ENCODE assay signal across 1 cellular context in genomic region chr7:148921189-148921588, GRCh38.
TF ChIP-seq lines count a peak whose summit lies in the region.

No MANE protein-coding gene starts in this region.

TF ChIP-seq in HEK293, 187 proteins besides CTCF, POLR2A, EP300 and RAD21 (continued from another document and continues in another):
- no peak for TF ChIP-seq ZBTB1 (tag by site-specific recombination; IDR thresholded peaks at IDR 0.05)
- TF ChIP-seq ZNF555 (tag by site-specific recombination; conservative IDR thresholded peaks at IDR 0.05), result no peak
- TF ChIP-seq ZNF488 (tag by site-specific recombination; IDR thresholded peaks at IDR 0.05), result peak; percentile 62; the same call in 1 of the 2 replicates
- peak; percentile 59; the same call in 1 of the 2 replicates for TF ChIP-seq INSM2 (tag by site-specific recombination; IDR thresholded peaks at IDR 0.05)
- TF ChIP-seq ZNF776 (tag by site-specific recombination; IDR thresholded peaks at IDR 0.05; ENCODE audit: borderline replicate concordance), result peak; percentile 90; the same call in 1 of the 2 replicates
- TF ChIP-seq ZNF324 (tag by site-specific recombination; IDR thresholded peaks at IDR 0.05), result peak; percentile 78
- peak; percentile 96 for TF ChIP-seq ZNF792 (tag by site-specific recombination; IDR thresholded peaks at IDR 0.05)
- no peak for TF ChIP-seq ZNF513 (tag by site-specific recombination; IDR thresholded peaks at IDR 0.05)
- no peak for TF ChIP-seq KLF17 (tag by site-specific recombination; IDR thresholded peaks at IDR 0.05)
- TF ChIP-seq ZNF623 (tag by site-specific recombination; IDR thresholded peaks at IDR 0.05), result 0 out of 2 replicates have a peak, but pooled peaks have one; percentile 11
- TF ChIP-seq ZNF701 (tag by site-specific recombination; IDR thresholded peaks at IDR 0.05), result no peak
- TF ChIP-seq TCF7L2 (IDR thresholded peaks at IDR 0.05; ENCODE audit: borderline replicate concordance, low read depth, low read length), result no peak
- TF ChIP-seq ZBTB49 (tag by site-specific recombination; IDR thresholded peaks at IDR 0.05; ENCODE audit: low read depth), result no peak
- TF ChIP-seq ZNF548 (tag by site-specific recombination; IDR thresholded peaks at IDR 0.05), result 0 out of 2 replicates have a peak, but pooled peaks have one; percentile 46
- TF ChIP-seq ZSCAN18 (tag by site-specific recombination; IDR thresholded peaks at IDR 0.05), result peak; percentile 92
- TF ChIP-seq GFI1B (tag by site-specific recombination; IDR thresholded peaks at IDR 0.05), result peak; percentile 84
- TF ChIP-seq EGR2 (tag by site-specific recombination; IDR thresholded peaks at IDR 0.05; ENCODE audit: low read depth), result peak; percentile 75
- no peak for TF ChIP-seq ZSCAN16 (tag by site-specific recombination; IDR thresholded peaks at IDR 0.05)
- no peak for TF ChIP-seq ZNF132 (tag by site-specific recombination; IDR thresholded peaks at IDR 0.05; ENCODE audit: borderline replicate concordance)
- TF ChIP-seq ZNF398 (tag by site-specific recombination; IDR thresholded peaks at IDR 0.05), result peak; percentile 95
- TF ChIP-seq ZFP37 (tag by site-specific recombination; IDR thresholded peaks at IDR 0.05), result peak; percentile 75
- 0 out of 2 replicates have a peak, but pooled peaks have one; percentile 30 for TF ChIP-seq KLF9 (tag by site-specific recombination; IDR thresholded peaks at IDR 0.05; ENCODE audit: low read depth)
- TF ChIP-seq PRDM4 (tag by site-specific recombination; IDR thresholded peaks at IDR 0.05), result peak; percentile 58; the same call in 1 of the 2 replicates
- TF ChIP-seq ZNF16 (tag by site-specific recombination; IDR thresholded peaks at IDR 0.05; ENCODE audit: low read depth), result no peak
- no peak for TF ChIP-seq ZSCAN30 (tag by site-specific recombination; IDR thresholded peaks at IDR 0.05)
- TF ChIP-seq BCL11A (tag by site-specific recombination; IDR thresholded peaks at IDR 0.05; ENCODE audit: low read depth), result no peak
- TF ChIP-seq ZNF596 (tag by site-specific recombination; IDR thresholded peaks at IDR 0.05), result no peak
- peak; percentile 86 for TF ChIP-seq ZFP69B (tag by site-specific recombination; IDR thresholded peaks at IDR 0.05)
- peak; percentile 16; the same call in 1 of the 2 replicates for TF ChIP-seq ZNF133 (tag by site-specific recombination; IDR thresholded peaks at IDR 0.05)
- peak; percentile 98 for TF ChIP-seq ZFHX2 (tag by site-specific recombination; conservative IDR thresholded peaks at IDR 0.05)
- TF ChIP-seq ZNF292 (tag by site-specific recombination; IDR thresholded peaks at IDR 0.05; ENCODE audit: borderline replicate concordance, low read depth), result no peak
- TF ChIP-seq ZBTB17 (tag by site-specific recombination; IDR thresholded peaks at IDR 0.05), result 0 out of 2 replicates have a peak, but pooled peaks have one; percentile 21
- TF ChIP-seq ZNF221 (tag by site-specific recombination; IDR thresholded peaks at IDR 0.05; ENCODE audit: borderline replicate concordance), result no peak
- no peak for TF ChIP-seq ZNF510 (tag by site-specific recombination; IDR thresholded peaks at IDR 0.05; ENCODE audit: insufficient replicate concordance)
- TF ChIP-seq ZNF843 (tag by site-specific recombination; IDR thresholded peaks at IDR 0.05), result peak; percentile 73; the same call in 1 of the 2 replicates
- no peak for TF ChIP-seq ZNF449 (tag by site-specific recombination; IDR thresholded peaks at IDR 0.05)
- peak; percentile 80 for TF ChIP-seq ZNF24 (tag by site-specific recombination; IDR thresholded peaks at IDR 0.05)
- no peak for TF ChIP-seq MEIS1 (CRISPR knock-in tag; IDR thresholded peaks at IDR 0.05; ENCODE audit: borderline replicate concordance)
- TF ChIP-seq ZNF19 (tag by site-specific recombination; IDR thresholded peaks at IDR 0.05; ENCODE audit: low read depth), result no peak
- 0 out of 2 replicates have a peak, but pooled peaks have one; percentile 54 for TF ChIP-seq ZNF624 (tag by site-specific recombination; IDR thresholded peaks at IDR 0.05)
- TF ChIP-seq PBX3 (CRISPR knock-in tag; IDR thresholded peaks at IDR 0.05), result no peak
- TF ChIP-seq KLF10 (tag by site-specific recombination; IDR thresholded peaks at IDR 0.05), result no peak
- peak; percentile 59; the same call in 1 of the 2 replicates for TF ChIP-seq ZNF645 (tag by site-specific recombination; IDR thresholded peaks at IDR 0.05)
- peak; percentile 61 for TF ChIP-seq ZNF335 (tag by site-specific recombination; conservative IDR thresholded peaks at IDR 0.05)
- TF ChIP-seq ZNF660 (tag by site-specific recombination; IDR thresholded peaks at IDR 0.05), result peak; percentile 43; the same call in 1 of the 2 replicates
- TF ChIP-seq ZNF423 (tag by site-specific recombination; IDR thresholded peaks at IDR 0.05), result no peak
- TF ChIP-seq ZNF169 (tag by site-specific recombination; IDR thresholded peaks at IDR 0.05), result peak; percentile 78; the same call in 1 of the 2 replicates
- no peak for TF ChIP-seq ZFP3 (tag by site-specific recombination; IDR thresholded peaks at IDR 0.05; ENCODE audit: low read depth)
